1 cellular context compared by ENCODE assay signal in the genomic region with DNA sequence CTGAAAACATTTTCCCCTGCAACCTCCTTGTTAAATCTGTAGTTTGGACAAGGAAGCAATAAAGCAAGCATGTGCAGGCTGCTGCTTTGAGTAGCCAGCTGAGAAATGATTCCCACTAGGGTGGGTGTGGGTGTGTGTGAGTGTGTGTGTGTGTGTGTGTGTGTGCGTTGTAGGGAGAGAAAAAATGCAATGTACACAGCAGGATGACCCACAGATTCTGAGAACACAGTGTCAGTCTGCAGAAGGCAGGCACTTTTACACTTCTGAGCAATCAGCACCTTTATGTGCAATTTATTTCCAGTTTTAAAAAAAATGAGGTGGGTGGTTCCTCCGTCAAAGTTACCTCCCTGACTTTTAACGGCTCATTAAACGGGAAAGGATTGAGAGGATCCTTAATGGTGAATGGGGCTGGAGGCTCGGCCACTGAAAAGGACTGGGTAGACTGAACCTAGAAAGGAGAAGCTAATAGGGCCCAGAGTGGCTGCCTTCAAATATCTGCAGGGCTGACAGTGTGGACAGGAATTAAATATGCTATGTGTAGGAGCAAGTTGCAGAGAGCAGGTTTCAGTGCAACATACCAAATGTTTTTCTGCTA.
A peak's percentile ranks its signal among the peaks of the same experiment; 100 is the strongest.
TF ChIP-seq lines count a peak whose summit lies in the region.

No MANE protein-coding gene starts in this region.

TF ChIP-seq in K562, 482 proteins besides CTCF, POLR2A, EP300 and RAD21 (continues in another document):
- TF ChIP-seq, protein P1, sequence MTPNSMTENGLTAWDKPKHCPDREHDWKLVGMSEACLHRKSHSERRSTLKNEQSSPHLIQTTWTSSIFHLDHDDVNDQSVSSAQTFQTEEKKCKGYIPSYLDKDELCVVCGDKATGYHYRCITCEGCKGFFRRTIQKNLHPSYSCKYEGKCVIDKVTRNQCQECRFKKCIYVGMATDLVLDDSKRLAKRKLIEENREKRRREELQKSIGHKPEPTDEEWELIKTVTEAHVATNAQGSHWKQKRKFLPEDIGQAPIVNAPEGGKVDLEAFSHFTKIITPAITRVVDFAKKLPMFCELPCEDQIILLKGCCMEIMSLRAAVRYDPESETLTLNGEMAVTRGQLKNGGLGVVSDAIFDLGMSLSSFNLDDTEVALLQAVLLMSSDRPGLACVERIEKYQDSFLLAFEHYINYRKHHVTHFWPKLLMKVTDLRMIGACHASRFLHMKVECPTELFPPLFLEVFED (CRISPR knock-in tag; conservative IDR thresholded peaks at IDR 0.05) = no peak
- TF ChIP-seq, protein P2, sequence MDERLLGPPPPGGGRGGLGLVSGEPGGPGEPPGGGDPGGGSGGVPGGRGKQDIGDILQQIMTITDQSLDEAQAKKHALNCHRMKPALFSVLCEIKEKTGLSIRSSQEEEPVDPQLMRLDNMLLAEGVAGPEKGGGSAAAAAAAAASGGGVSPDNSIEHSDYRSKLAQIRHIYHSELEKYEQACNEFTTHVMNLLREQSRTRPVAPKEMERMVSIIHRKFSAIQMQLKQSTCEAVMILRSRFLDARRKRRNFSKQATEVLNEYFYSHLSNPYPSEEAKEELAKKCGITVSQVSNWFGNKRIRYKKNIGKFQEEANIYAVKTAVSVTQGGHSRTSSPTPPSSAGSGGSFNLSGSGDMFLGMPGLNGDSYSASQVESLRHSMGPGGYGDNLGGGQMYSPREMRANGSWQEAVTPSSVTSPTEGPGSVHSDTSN (CRISPR knock-in tag; IDR thresholded peaks at IDR 0.05; ENCODE audit: low read depth) = no peak
- TF ChIP-seq, protein P2 (tag; conservative IDR thresholded peaks at IDR 0.05; ENCODE audit: low read depth) = 0 out of 2 replicates have a peak, but pooled peaks have one; percentile 12
- TF ChIP-seq STAG1 (CRISPR knock-in tag; IDR thresholded peaks at IDR 0.05; ENCODE audit: borderline replicate concordance) = no peak
- TF ChIP-seq MEIS2 (IDR thresholded peaks at IDR 0.05; ENCODE audit: partially characterized antibody) = peak; percentile 5
- TF ChIP-seq ZNF431 (CRISPR knock-in tag; IDR thresholded peaks at IDR 0.05) = no peak
- no peak for TF ChIP-seq TCF3 (CRISPR knock-in tag; IDR thresholded peaks at IDR 0.05)
- no peak for TF ChIP-seq CREBBP (IDR thresholded peaks at IDR 0.05; ENCODE audit: low read depth, low read length)
- TF ChIP-seq, protein P3, sequence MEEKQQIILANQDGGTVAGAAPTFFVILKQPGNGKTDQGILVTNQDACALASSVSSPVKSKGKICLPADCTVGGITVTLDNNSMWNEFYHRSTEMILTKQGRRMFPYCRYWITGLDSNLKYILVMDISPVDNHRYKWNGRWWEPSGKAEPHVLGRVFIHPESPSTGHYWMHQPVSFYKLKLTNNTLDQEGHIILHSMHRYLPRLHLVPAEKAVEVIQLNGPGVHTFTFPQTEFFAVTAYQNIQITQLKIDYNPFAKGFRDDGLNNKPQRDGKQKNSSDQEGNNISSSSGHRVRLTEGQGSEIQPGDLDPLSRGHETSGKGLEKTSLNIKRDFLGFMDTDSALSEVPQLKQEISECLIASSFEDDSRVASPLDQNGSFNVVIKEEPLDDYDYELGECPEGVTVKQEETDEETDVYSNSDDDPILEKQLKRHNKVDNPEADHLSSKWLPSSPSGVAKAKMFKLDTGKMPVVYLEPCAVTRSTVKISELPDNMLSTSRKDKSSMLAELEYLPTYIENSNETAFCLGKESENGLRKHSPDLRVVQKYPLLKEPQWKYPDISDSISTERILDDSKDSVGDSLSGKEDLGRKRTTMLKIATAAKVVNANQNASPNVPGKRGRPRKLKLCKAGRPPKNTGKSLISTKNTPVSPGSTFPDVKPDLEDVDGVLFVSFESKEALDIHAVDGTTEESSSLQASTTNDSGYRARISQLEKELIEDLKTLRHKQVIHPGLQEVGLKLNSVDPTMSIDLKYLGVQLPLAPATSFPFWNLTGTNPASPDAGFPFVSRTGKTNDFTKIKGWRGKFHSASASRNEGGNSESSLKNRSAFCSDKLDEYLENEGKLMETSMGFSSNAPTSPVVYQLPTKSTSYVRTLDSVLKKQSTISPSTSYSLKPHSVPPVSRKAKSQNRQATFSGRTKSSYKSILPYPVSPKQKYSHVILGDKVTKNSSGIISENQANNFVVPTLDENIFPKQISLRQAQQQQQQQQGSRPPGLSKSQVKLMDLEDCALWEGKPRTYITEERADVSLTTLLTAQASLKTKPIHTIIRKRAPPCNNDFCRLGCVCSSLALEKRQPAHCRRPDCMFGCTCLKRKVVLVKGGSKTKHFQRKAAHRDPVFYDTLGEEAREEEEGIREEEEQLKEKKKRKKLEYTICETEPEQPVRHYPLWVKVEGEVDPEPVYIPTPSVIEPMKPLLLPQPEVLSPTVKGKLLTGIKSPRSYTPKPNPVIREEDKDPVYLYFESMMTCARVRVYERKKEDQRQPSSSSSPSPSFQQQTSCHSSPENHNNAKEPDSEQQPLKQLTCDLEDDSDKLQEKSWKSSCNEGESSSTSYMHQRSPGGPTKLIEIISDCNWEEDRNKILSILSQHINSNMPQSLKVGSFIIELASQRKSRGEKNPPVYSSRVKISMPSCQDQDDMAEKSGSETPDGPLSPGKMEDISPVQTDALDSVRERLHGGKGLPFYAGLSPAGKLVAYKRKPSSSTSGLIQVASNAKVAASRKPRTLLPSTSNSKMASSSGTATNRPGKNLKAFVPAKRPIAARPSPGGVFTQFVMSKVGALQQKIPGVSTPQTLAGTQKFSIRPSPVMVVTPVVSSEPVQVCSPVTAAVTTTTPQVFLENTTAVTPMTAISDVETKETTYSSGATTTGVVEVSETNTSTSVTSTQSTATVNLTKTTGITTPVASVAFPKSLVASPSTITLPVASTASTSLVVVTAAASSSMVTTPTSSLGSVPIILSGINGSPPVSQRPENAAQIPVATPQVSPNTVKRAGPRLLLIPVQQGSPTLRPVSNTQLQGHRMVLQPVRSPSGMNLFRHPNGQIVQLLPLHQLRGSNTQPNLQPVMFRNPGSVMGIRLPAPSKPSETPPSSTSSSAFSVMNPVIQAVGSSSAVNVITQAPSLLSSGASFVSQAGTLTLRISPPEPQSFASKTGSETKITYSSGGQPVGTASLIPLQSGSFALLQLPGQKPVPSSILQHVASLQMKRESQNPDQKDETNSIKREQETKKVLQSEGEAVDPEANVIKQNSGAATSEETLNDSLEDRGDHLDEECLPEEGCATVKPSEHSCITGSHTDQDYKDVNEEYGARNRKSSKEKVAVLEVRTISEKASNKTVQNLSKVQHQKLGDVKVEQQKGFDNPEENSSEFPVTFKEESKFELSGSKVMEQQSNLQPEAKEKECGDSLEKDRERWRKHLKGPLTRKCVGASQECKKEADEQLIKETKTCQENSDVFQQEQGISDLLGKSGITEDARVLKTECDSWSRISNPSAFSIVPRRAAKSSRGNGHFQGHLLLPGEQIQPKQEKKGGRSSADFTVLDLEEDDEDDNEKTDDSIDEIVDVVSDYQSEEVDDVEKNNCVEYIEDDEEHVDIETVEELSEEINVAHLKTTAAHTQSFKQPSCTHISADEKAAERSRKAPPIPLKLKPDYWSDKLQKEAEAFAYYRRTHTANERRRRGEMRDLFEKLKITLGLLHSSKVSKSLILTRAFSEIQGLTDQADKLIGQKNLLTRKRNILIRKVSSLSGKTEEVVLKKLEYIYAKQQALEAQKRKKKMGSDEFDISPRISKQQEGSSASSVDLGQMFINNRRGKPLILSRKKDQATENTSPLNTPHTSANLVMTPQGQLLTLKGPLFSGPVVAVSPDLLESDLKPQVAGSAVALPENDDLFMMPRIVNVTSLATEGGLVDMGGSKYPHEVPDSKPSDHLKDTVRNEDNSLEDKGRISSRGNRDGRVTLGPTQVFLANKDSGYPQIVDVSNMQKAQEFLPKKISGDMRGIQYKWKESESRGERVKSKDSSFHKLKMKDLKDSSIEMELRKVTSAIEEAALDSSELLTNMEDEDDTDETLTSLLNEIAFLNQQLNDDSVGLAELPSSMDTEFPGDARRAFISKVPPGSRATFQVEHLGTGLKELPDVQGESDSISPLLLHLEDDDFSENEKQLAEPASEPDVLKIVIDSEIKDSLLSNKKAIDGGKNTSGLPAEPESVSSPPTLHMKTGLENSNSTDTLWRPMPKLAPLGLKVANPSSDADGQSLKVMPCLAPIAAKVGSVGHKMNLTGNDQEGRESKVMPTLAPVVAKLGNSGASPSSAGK (IDR thresholded peaks at IDR 0.05) = no peak
- no peak for TF ChIP-seq HDAC6 (IDR thresholded peaks at IDR 0.05; ENCODE audit: low read depth, low read length)
- TF ChIP-seq ZNF79 (CRISPR knock-in tag; IDR thresholded peaks at IDR 0.05; ENCODE audit: low read depth) = no peak
- no peak for TF ChIP-seq TARDBP (IDR thresholded peaks at IDR 0.05)
- TF ChIP-seq GABPB2 (CRISPR knock-in tag; conservative IDR thresholded peaks at IDR 0.05) = no peak
- no peak for TF ChIP-seq ATF7 (IDR thresholded peaks at IDR 0.05)
- TF ChIP-seq ZFPM2 (CRISPR knock-in tag; IDR thresholded peaks at IDR 0.05) = no peak
- TF ChIP-seq FOXA3 (CRISPR knock-in tag; conservative IDR thresholded peaks at IDR 0.05 in 1 of 2, IDR thresholded peaks at IDR 0.05 in 1 of 2) = peak in 1 of 2 experiments; percentile 20; a peak in 1 of 4 replicates
- TF ChIP-seq, protein P4, sequence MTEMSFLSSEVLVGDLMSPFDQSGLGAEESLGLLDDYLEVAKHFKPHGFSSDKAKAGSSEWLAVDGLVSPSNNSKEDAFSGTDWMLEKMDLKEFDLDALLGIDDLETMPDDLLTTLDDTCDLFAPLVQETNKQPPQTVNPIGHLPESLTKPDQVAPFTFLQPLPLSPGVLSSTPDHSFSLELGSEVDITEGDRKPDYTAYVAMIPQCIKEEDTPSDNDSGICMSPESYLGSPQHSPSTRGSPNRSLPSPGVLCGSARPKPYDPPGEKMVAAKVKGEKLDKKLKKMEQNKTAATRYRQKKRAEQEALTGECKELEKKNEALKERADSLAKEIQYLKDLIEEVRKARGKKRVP (CRISPR knock-in tag; IDR thresholded peaks at IDR 0.05) = no peak
- TF ChIP-seq EP400 (IDR thresholded peaks at IDR 0.05) = no peak
- TF ChIP-seq, protein P5, sequence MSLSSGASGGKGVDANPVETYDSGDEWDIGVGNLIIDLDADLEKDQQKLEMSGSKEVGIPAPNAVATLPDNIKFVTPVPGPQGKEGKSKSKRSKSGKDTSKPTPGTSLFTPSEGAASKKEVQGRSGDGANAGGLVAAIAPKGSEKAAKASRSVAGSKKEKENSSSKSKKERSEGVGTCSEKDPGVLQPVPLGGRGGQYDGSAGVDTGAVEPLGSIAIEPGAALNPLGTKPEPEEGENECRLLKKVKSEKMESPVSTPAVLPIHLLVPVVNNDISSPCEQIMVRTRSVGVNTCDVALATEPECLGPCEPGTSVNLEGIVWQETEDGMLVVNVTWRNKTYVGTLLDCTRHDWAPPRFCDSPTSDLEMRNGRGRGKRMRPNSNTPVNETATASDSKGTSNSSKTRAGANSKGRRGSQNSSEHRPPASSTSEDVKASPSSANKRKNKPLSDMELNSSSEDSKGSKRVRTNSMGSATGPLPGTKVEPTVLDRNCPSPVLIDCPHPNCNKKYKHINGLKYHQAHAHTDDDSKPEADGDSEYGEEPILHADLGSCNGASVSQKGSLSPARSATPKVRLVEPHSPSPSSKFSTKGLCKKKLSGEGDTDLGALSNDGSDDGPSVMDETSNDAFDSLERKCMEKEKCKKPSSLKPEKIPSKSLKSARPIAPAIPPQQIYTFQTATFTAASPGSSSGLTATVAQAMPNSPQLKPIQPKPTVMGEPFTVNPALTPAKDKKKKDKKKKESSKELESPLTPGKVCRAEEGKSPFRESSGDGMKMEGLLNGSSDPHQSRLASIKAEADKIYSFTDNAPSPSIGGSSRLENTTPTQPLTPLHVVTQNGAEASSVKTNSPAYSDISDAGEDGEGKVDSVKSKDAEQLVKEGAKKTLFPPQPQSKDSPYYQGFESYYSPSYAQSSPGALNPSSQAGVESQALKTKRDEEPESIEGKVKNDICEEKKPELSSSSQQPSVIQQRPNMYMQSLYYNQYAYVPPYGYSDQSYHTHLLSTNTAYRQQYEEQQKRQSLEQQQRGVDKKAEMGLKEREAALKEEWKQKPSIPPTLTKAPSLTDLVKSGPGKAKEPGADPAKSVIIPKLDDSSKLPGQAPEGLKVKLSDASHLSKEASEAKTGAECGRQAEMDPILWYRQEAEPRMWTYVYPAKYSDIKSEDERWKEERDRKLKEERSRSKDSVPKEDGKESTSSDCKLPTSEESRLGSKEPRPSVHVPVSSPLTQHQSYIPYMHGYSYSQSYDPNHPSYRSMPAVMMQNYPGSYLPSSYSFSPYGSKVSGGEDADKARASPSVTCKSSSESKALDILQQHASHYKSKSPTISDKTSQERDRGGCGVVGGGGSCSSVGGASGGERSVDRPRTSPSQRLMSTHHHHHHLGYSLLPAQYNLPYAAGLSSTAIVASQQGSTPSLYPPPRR (CRISPR knock-in tag; IDR thresholded peaks at IDR 0.05; ENCODE audit: borderline replicate concordance) = no peak
- no peak for TF ChIP-seq ZNF212 (CRISPR knock-in tag; IDR thresholded peaks at IDR 0.05)
- TF ChIP-seq EGR1 (conservative IDR thresholded peaks at IDR 0.05) = peak; percentile 46
- 0 out of 2 replicates have a peak, but pooled peaks have one; percentile 7 for TF ChIP-seq FOXJ2 (tag; IDR thresholded peaks at IDR 0.05)
- TF ChIP-seq, protein P6, sequence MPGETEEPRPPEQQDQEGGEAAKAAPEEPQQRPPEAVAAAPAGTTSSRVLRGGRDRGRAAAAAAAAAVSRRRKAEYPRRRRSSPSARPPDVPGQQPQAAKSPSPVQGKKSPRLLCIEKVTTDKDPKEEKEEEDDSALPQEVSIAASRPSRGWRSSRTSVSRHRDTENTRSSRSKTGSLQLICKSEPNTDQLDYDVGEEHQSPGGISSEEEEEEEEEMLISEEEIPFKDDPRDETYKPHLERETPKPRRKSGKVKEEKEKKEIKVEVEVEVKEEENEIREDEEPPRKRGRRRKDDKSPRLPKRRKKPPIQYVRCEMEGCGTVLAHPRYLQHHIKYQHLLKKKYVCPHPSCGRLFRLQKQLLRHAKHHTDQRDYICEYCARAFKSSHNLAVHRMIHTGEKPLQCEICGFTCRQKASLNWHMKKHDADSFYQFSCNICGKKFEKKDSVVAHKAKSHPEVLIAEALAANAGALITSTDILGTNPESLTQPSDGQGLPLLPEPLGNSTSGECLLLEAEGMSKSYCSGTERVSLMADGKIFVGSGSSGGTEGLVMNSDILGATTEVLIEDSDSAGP (CRISPR knock-in tag; IDR thresholded peaks at IDR 0.05) = no peak
- no peak for TF ChIP-seq ZNF239 (CRISPR knock-in tag; IDR thresholded peaks at IDR 0.05)
